30 cellular contexts compared by ENCODE assay signal in the genomic region with DNA sequence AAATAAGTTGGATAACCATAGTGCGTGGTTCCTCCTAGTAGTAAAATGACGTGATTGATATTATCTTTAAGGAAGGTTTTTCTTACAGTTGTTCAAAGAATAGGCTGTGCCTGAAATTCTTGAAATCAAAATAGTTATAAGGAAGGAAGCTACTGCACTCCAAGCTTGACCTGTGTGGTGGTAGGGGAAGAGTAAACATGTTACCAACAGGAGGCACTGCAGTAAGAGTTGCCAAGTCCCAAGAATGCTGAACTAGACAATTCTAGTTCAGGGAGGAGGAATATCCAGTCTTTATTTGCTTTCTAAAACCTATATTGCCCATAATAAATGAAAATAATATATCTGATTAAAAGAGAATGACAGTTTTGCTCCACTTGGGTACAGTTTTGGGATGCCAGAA.
"Had no signal": no experiment of that assay in that cellular context is flagged by ENCODE, and none has a peak within 500 bp of the region (broad histone marks: within the 10 kb centered on the region; RNA-seq: fewer than 3 reads in every experiment).

No MANE protein-coding gene starts in this region.

- H3K36me3 Mint-ChIP-seq: naive thymus-derived CD8-positive, alpha-beta T cell; stimulated activated naive B cell treated with anti-CD40 and anti-IgM and Interleukin-4, amounts not matched to agents 10 μg/mL and 1 μg/mL and 100 μg/mL, for 72 hours had no signal

- H3K4me3 Mint-ChIP-seq: naive thymus-derived CD8-positive, alpha-beta T cell; nephron; neural crest cell; stimulated activated naive B cell treated with anti-CD40 and anti-IgM and Interleukin-4, amounts not matched to agents 10 μg/mL and 1 μg/mL and 100 μg/mL, for 72 hours had no signal

- FAIRE-seq: keratinocyte, pancreas had no signal

- H3K9me3 ChIP-seq: left lung, lower lobe of right lung, pancreas, prostate gland, stomach, testis, thyroid gland, transverse colon, upper lobe of left lung, vagina had no signal

- DNase-seq: kidney glomerular epithelial cell; left colon; left lung; lower lobe of right lung; mammary epithelial cell; mesenchymal stem cell; naive thymus-derived CD8-positive, alpha-beta T cell; nucleus accumbens; pancreas; posterior cingulate gyrus; retina; right cardiac atrium; stimulated activated CD4-positive, alpha-beta T cell treated with anti-CD3 and anti-CD28 coated beads, Interleukin-12 subunit alpha, Interleukin-12 subunit beta, amount 100 ng/mL, for 4 hours; stimulated activated CD4-positive, alpha-beta T cell treated with anti-CD3 and anti-CD28 coated beads, Interleukin-15, amount 100 ng/mL, for 24 hours; stimulated activated CD4-positive, alpha-beta T cell treated with anti-CD3 and anti-CD28 coated beads, Interleukin-2, amount 100 ng/mL, for 24 hours; stimulated activated CD4-positive, alpha-beta T cell treated with anti-CD3 and anti-CD28 coated beads, Interleukin-4, amount 100 ng/mL, for 1 hour; stimulated activated naive B cell treated with anti-CD40 and anti-IgM and Interleukin-4, amounts not matched to agents 10 μg/mL and 1 μg/mL and 100 μg/mL, for 72 hours; stimulated activated naive CD8-positive, alpha-beta T cell treated with anti-CD3 and anti-CD28 coated beads, Interleukin-15, Interleukin-2, amounts not matched to agents 100 U/mL and 50 U/mL, for 24 hours; stomach; testis; thyroid gland; transverse colon; upper lobe of left lung had no signal

- H3K4me1 Mint-ChIP-seq: naive thymus-derived CD8-positive, alpha-beta T cell; nephron; neural crest cell; stimulated activated naive B cell treated with anti-CD40 and anti-IgM and Interleukin-4, amounts not matched to agents 10 μg/mL and 1 μg/mL and 100 μg/mL, for 72 hours had no signal

- H3K27ac ChIP-seq: left lung, lower lobe of right lung, pancreas, prostate gland, skin epidermis, stomach, testis, thyroid gland, transverse colon, upper lobe of left lung, vagina had no signal

- ATAC-seq: left colon; left lung; lower lobe of right lung; naive thymus-derived CD8-positive, alpha-beta T cell; pancreas; right cardiac atrium; sciatic nerve; stimulated activated naive B cell treated with anti-CD40 and anti-IgM and Interleukin-4, amounts not matched to agents 10 μg/mL and 1 μg/mL and 100 μg/mL, for 72 hours; stimulated activated naive CD8-positive, alpha-beta T cell treated with anti-CD3 and anti-CD28 coated beads, Interleukin-15, Interleukin-2, amounts not matched to agents 100 U/mL and 50 U/mL, for 24 hours had no signal

- H3K27me3 Mint-ChIP-seq: stimulated activated naive B cell treated with anti-CD40 and anti-IgM and Interleukin-4, amounts not matched to agents 10 μg/mL and 1 μg/mL and 100 μg/mL, for 72 hours had no signal

- H3K27me3 ChIP-seq: left lung, pancreas, stomach, testis, thyroid gland, transverse colon, upper lobe of left lung, vagina had no signal

- H3K4me1 ChIP-seq: left lung, lower lobe of right lung, pancreas, prostate gland, stomach, testis, thyroid gland, transverse colon, upper lobe of left lung, vagina had no signal

- H3K36me3 ChIP-seq: left lung, lower lobe of right lung, pancreas, prostate gland, stomach, thyroid gland, transverse colon, upper lobe of left lung, vagina had no signal

- H3K9me3 Mint-ChIP-seq: neural crest cell had no signal

- H3K27ac Mint-ChIP-seq: naive thymus-derived CD8-positive, alpha-beta T cell; nephron; stimulated activated naive B cell treated with anti-CD40 and anti-IgM and Interleukin-4, amounts not matched to agents 10 μg/mL and 1 μg/mL and 100 μg/mL, for 72 hours had no signal

- H3K4me3 ChIP-seq: left lung, lower lobe of right lung, pancreas, prostate gland, skin epidermis, stomach, testis, thyroid gland, transverse colon, upper lobe of left lung, vagina had no signal
